In the genomic region with DNA sequence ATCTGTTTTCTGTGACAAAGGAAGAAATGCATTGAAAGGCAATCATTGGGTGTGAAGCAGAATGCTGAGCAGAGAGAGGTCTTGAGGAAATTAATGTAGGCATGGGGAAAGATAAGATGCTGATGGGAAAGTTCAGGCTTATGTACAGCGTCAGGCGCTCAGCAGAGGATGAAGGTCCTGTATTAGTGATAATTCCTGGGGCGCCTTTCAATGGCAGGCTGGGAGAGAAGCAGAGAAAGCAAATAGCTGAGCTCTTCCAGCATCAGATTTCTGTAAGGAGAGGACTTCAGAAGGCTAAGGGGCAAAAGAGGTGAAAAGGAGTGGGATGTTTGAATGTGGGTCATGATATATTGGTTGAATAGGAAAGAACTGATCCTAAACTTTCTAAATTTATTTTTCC, we compare ENCODE assay signal across 1 cellular context.
TF ChIP-seq lines count a peak whose summit lies in the region.

No MANE protein-coding gene starts in this region.

TF ChIP-seq in WTC11, 78 proteins besides CTCF, POLR2A, EP300 and RAD21 (continued from another document):
- TF ChIP-seq, protein P1, sequence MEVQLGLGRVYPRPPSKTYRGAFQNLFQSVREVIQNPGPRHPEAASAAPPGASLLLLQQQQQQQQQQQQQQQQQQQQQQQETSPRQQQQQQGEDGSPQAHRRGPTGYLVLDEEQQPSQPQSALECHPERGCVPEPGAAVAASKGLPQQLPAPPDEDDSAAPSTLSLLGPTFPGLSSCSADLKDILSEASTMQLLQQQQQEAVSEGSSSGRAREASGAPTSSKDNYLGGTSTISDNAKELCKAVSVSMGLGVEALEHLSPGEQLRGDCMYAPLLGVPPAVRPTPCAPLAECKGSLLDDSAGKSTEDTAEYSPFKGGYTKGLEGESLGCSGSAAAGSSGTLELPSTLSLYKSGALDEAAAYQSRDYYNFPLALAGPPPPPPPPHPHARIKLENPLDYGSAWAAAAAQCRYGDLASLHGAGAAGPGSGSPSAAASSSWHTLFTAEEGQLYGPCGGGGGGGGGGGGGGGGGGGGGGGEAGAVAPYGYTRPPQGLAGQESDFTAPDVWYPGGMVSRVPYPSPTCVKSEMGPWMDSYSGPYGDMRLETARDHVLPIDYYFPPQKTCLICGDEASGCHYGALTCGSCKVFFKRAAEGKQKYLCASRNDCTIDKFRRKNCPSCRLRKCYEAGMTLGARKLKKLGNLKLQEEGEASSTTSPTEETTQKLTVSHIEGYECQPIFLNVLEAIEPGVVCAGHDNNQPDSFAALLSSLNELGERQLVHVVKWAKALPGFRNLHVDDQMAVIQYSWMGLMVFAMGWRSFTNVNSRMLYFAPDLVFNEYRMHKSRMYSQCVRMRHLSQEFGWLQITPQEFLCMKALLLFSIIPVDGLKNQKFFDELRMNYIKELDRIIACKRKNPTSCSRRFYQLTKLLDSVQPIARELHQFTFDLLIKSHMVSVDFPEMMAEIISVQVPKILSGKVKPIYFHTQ (CRISPR knock-in tag; IDR thresholded peaks at IDR 0.05), result no peak
- TF ChIP-seq ZNF219 (CRISPR knock-in tag; IDR thresholded peaks at IDR 0.05; ENCODE audit: borderline replicate concordance), result no peak
- no peak for TF ChIP-seq TCF7 (CRISPR knock-in tag; IDR thresholded peaks at IDR 0.05; ENCODE audit: low read depth)
